20 cellular contexts compared by ENCODE assay signal in genomic region chr3:112388972-112389371, GRCh38. TPM values are rescaled to one million over a fixed set of nuclear protein-coding genes. Genes with fewer than 3 reads are reported as not detected.
DNase-seq lines count a peak whose midpoint lies in the region; ATAC-seq and TF ChIP-seq lines count a peak whose summit lies in the region.
"Had no signal": no experiment of that assay in that cellular context is flagged by ENCODE, and none has a peak within 500 bp of the region (broad histone marks: within the 10 kb centered on the region; RNA-seq: fewer than 3 reads in every experiment).

No MANE protein-coding gene starts in this region.

- H4K8ac ChIP-seq in neuronal stem cell (ENCODE audit: low read depth, low read length): no peak overlapping the region

- no peak overlapping the region for H3K9ac ChIP-seq in neuronal stem cell (ENCODE audit: low read depth, low read length, poor library complexity)
- H3K9ac ChIP-seq: GM23248 had no signal

- H2BK5ac ChIP-seq in neuronal stem cell (ENCODE audit: low read length): no peak overlapping the region

- H3K27me3 ChIP-seq in left ventricle myocardium inferior (ENCODE audit: low read depth) (no peaks in the 10 kb centered on the region), right cardiac atrium (ENCODE audit: control insufficient read depth, insufficient read depth) (no peaks in the 10 kb centered on the region), neuronal stem cell (ENCODE audit: control insufficient read depth in 3 of 3, insufficient read depth in 3 of 3, low read depth in 1 of 3, low read length in 3 of 3) (no peaks in the 10 kb centered on the region)
- H3K27me3 ChIP-seq: MG63 had no signal

- DNase-seq in left ventricle myocardium inferior (no peak), right cardiac atrium (no peak), left colon (no peak), neuronal stem cell (ENCODE audit: low spot score) (no peak), ecto neural progenitor cell (ENCODE audit: low spot score) (no peak)
- DNase-seq: C1 segment of cervical spinal cord, GDM1, GM23248, MG63, NCI-H1092, NCI-H146, NCI-H2081, NCI-H748 treated with DMSO at 0.1 percent for 48 hours, OCI-M1 had no signal

- intact Hi-C loops in left ventricle myocardium inferior (cut with micrococcal nuclease) (no loop called here), right cardiac atrium (cut with DNase I) (no loop called here), left colon (cut with DNase I, micrococcal nuclease) (no loop called here)

- no peak overlapping the region for H2BK12ac ChIP-seq in neuronal stem cell (ENCODE audit: low read length)

- peak overlapping the region; percentile 15 for H2AFZ ChIP-seq in neuronal stem cell (ENCODE audit: low read length)
- H2AFZ ChIP-seq: GM23248 had no signal

- H4K91ac ChIP-seq in neuronal stem cell (ENCODE audit: low read depth, low read length, poor library complexity): no peak overlapping the region

- H3K79me1 ChIP-seq in neuronal stem cell (ENCODE audit: low read depth, low read length): peaks cover 2% of the 10 kb centered on the region

- H2BK15ac ChIP-seq in neuronal stem cell (ENCODE audit: low read length): no peak overlapping the region

- no peak overlapping the region for H3K18ac ChIP-seq in neuronal stem cell (ENCODE audit: low read length)

- H3K4me1 ChIP-seq in left ventricle myocardium inferior (peaks cover 20% of the 10 kb centered on the region), right cardiac atrium (ENCODE audit: control insufficient read depth, insufficient read depth, low read length) (peaks cover 7% of the 10 kb centered on the region), neuronal stem cell (ENCODE audit: control insufficient read depth in 2 of 2, insufficient read depth in 1 of 2, low read depth in 1 of 2, low read length in 2 of 2) (peaks cover 7 to 12% of the 10 kb centered on the region in 2 donors)
- H3K4me1 ChIP-seq: A549 had no signal

- H3K4me3 ChIP-seq in left ventricle myocardium inferior (no peak overlapping the region), right cardiac atrium (ENCODE audit: low read length) (no peak overlapping the region), neuronal stem cell (ENCODE audit: low read length in 2 of 2) (no peak overlapping the region)
- H3K4me3 ChIP-seq: A549, GM12878, GM23248, MG63 had no signal

- no peaks in the 10 kb centered on the region for H3K36me3 ChIP-seq in left ventricle myocardium inferior
- H3K36me3 ChIP-seq in neuronal stem cell (replicated peaks in 1 of 2; ENCODE audit: control insufficient read depth in 2 of 2, insufficient read depth in 2 of 2, low read length in 2 of 2): no peaks in the 10 kb centered on the region
- H3K36me3 ChIP-seq: MG63 had no signal

- no peak overlapping the region for H3K23ac ChIP-seq in neuronal stem cell (ENCODE audit: low read depth, low read length, poor library complexity)

- no peak overlapping the region for H3K4me2 ChIP-seq in neuronal stem cell (ENCODE audit: insufficient read depth, low read length, poor library complexity, severe bottlenecking)
- H3K4me2 ChIP-seq: A549 had no signal

- H3K4ac ChIP-seq in neuronal stem cell (ENCODE audit: low read length): no peak overlapping the region

- ATAC-seq in right cardiac atrium (no peak), left colon (peak; percentile 93), HG03565 (IDR thresholded peaks at IDR 0.05; ENCODE audit: unreplicated experiment) (no peak), HG03354 (IDR thresholded peaks at IDR 0.05; ENCODE audit: poor library complexity, severe bottlenecking, unreplicated experiment) (no peak)
- ATAC-seq: A549, GM12878 had no signal

- H3K14ac ChIP-seq in neuronal stem cell (ENCODE audit: low read length): no peak overlapping the region

- TF ChIP-seq CTCF in left ventricle myocardium inferior (IDR thresholded peaks at IDR 0.05; ENCODE audit: borderline replicate concordance): no peak

- no peak overlapping the region for H2BK120ac ChIP-seq in neuronal stem cell (ENCODE audit: low read depth, low read length)

- H3K9me3 ChIP-seq in left ventricle myocardium inferior (replicated peaks): peaks cover 17% of the 10 kb centered on the region
- H3K9me3 ChIP-seq in right cardiac atrium (ENCODE audit: control insufficient read depth, low read length): no peaks in the 10 kb centered on the region
- H3K9me3 ChIP-seq in neuronal stem cell (replicated peaks in 1 of 2; ENCODE audit: control insufficient read depth in 2 of 2, insufficient read depth in 1 of 2, low read depth in 1 of 2, low read length in 2 of 2): peaks cover 2 to 11% of the 10 kb centered on the region in 2 donors

- no peak overlapping the region for H2AK5ac ChIP-seq in neuronal stem cell (ENCODE audit: low read depth, low read length)

- peak overlapping the region; percentile 60 for H3K27ac ChIP-seq in left ventricle myocardium inferior (replicated peaks)
- no peak overlapping the region for H3K27ac ChIP-seq in right cardiac atrium (ENCODE audit: low read length)
- H3K27ac ChIP-seq in neuronal stem cell (replicated peaks; ENCODE audit: low read length): no peak overlapping the region
- H3K27ac ChIP-seq: A549, RWPE1 had no signal

RNA-seq across cellular contexts. Expression of gene CD200, which starts 56.0 kb away (rescaled TPM):
- total RNA-seq in left ventricle myocardium inferior (1.1 TPM), right cardiac atrium (1 to 10 TPM; 2.8 to 4.5 (median 3.6) TPM), left colon (1 to 10 TPM; 4.6 to 4.9 TPM)
- 4.0 TPM for polyA plus RNA-seq in right cardiac atrium
- polyA plus RNA-seq in neuronal stem cell (2013, experiment 1 of 2): 82.5 TPM
- polyA plus RNA-seq in neuronal stem cell (2013, experiment 2 of 2): 81.2 TPM
- total RNA-seq: GM23248, NCI-H460 had no signal
- polyA plus RNA-seq: A549 had no signal
